ENCODE assay signal across 1 cellular context in the genomic region with DNA sequence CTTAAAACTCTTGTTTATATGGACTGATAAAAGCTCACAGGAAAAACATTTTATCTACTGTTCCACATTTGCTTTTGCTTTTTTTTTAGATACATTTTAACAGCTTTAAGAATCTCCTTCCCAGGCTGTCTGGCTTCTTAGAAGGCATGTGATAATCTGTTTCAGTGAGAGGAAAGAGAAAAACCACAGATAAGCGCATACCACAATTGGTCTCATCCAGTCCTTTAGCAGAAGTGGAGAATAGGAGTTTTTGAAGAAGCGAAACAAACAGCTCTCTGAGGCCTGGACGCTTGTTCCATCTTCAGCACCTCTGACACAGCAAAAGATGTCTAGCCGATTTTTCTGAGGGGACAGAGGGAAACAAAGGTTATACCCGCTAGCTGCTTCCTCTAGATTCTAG.
TF ChIP-seq lines count a peak whose summit lies in the region.

No MANE protein-coding gene starts in this region.

TF ChIP-seq in K562, 482 proteins besides CTCF, POLR2A, EP300 and RAD21 (continued from another document and continues in another):
- TF ChIP-seq RBM22 (IDR thresholded peaks at IDR 0.05; ENCODE audit: low read depth, low read length, poor library complexity, severe bottlenecking) (no peak), ZNF121 (CRISPR knock-in tag; conservative IDR thresholded peaks at IDR 0.05) (no peak), DDX20 (tag; IDR thresholded peaks at IDR 0.05; ENCODE audit: low read depth) (no peak), TOE1 (IDR thresholded peaks at IDR 0.05; ENCODE audit: borderline replicate concordance) (peak; percentile 12; the same call in 1 of the 2 replicates), TOE1 (CRISPR knock-in tag; IDR thresholded peaks at IDR 0.05; ENCODE audit: borderline replicate concordance, low read depth) (no peak), PHF20 (IDR thresholded peaks at IDR 0.05; ENCODE audit: partially characterized antibody) (no peak), ZNF740 (CRISPR knock-in tag; IDR thresholded peaks at IDR 0.05) (no peak), ZNF740 (tag; IDR thresholded peaks at IDR 0.05) (no peak), CTBP1 (IDR thresholded peaks at IDR 0.05; ENCODE audit: borderline replicate concordance) (peak; percentile 93), HDAC1 (IDR thresholded peaks at IDR 0.05) (peak in 1 of 2 experiments; percentile 67; a peak in 2 of 4 replicates), HMGN3 (IDR thresholded peaks at IDR 0.05; ENCODE audit: borderline replicate concordance, extremely low read depth, insufficient read length, low read depth, low read length) (peak; percentile 70), ZKSCAN8 (CRISPR knock-in tag; IDR thresholded peaks at IDR 0.05) (no peak), HCFC1 (IDR thresholded peaks at IDR 0.05; ENCODE audit: low read depth, low read length) (no peak), SIN3A (IDR thresholded peaks at IDR 0.05; ENCODE audit: borderline replicate concordance in 2 of 2, control insufficient read depth in 1 of 2, low read depth in 2 of 2, low read length in 2 of 2) (no peak), CREB1 (IDR thresholded peaks at IDR 0.05) (no peak), CREB1 (CRISPR knock-in tag; IDR thresholded peaks at IDR 0.05) (no peak), SRSF7 (optimal IDR thresholded peaks at IDR 0.05; ENCODE audit: low read depth, low read length) (no peak), ZNF174 (CRISPR knock-in tag; IDR thresholded peaks at IDR 0.05) (no peak), ESRRA (IDR thresholded peaks at IDR 0.05; ENCODE audit: borderline replicate concordance, low read depth) (peak; percentile 95; the same call in 1 of the 2 replicates), EP400 (IDR thresholded peaks at IDR 0.05) (no peak), CCNT2 (IDR thresholded peaks at IDR 0.05; ENCODE audit: borderline replicate concordance, extremely low read depth, insufficient read length, low read depth, low read length) (peak; percentile 87), FOSL1 (tag; conservative IDR thresholded peaks at IDR 0.05) (peak; percentile 70), NFXL1 (CRISPR knock-in tag; IDR thresholded peaks at IDR 0.05) (no peak), KDM1A (IDR thresholded peaks at IDR 0.05) (peak; percentile 63 to 90), TCF3 (CRISPR knock-in tag; IDR thresholded peaks at IDR 0.05) (peak; percentile 85), GABPB1 (CRISPR knock-in tag; IDR thresholded peaks at IDR 0.05) (no peak), STAT5A (IDR thresholded peaks at IDR 0.05; ENCODE audit: borderline replicate concordance, low read length) (peak; percentile 63), GATA2 (CRISPR knock-in tag; IDR thresholded peaks at IDR 0.05) (peak; percentile 61), NFE2L1 (tag; IDR thresholded peaks at IDR 0.05; ENCODE audit: borderline replicate concordance, low read depth) (no peak), BHLHE40 (IDR thresholded peaks at IDR 0.05; ENCODE audit: low read length) (peak; percentile 77), NRF1 (conservative IDR thresholded peaks at IDR 0.05 in 1 of 2, IDR thresholded peaks at IDR 0.05 in 1 of 2) (no peak), CXXC5 (CRISPR knock-in tag; IDR thresholded peaks at IDR 0.05) (peak; percentile 68), VEZF1 (CRISPR knock-in tag; IDR thresholded peaks at IDR 0.05) (0 out of 2 replicates have a peak, but pooled peaks have one; percentile 21), PRDM10 (IDR thresholded peaks at IDR 0.05; ENCODE audit: partially characterized antibody) (peak; percentile 84), KDM2B (CRISPR knock-in tag; IDR thresholded peaks at IDR 0.05) (0 out of 2 replicates have a peak, but pooled peaks have one; percentile 33), SPI1 (IDR thresholded peaks at IDR 0.05; ENCODE audit: borderline replicate concordance, low read depth, low read length) (peak; percentile 72; the same call in 1 of the 2 replicates), ZNF639 (CRISPR knock-in tag; conservative IDR thresholded peaks at IDR 0.05 in 1 of 2, IDR thresholded peaks at IDR 0.05 in 1 of 2) (peak in 1 of 2 experiments; percentile 64; a peak in 1 of 4 replicates), L3MBTL2 (IDR thresholded peaks at IDR 0.05) (peak; percentile 33; the same call in 1 of the 2 replicates)
- TF ChIP-seq, protein P1, sequence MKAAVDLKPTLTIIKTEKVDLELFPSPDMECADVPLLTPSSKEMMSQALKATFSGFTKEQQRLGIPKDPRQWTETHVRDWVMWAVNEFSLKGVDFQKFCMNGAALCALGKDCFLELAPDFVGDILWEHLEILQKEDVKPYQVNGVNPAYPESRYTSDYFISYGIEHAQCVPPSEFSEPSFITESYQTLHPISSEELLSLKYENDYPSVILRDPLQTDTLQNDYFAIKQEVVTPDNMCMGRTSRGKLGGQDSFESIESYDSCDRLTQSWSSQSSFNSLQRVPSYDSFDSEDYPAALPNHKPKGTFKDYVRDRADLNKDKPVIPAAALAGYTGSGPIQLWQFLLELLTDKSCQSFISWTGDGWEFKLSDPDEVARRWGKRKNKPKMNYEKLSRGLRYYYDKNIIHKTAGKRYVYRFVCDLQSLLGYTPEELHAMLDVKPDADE (conservative IDR thresholded peaks at IDR 0.05; ENCODE audit: control insufficient read depth, low read depth, low read length), result no peak
- TF ChIP-seq, protein P2, sequence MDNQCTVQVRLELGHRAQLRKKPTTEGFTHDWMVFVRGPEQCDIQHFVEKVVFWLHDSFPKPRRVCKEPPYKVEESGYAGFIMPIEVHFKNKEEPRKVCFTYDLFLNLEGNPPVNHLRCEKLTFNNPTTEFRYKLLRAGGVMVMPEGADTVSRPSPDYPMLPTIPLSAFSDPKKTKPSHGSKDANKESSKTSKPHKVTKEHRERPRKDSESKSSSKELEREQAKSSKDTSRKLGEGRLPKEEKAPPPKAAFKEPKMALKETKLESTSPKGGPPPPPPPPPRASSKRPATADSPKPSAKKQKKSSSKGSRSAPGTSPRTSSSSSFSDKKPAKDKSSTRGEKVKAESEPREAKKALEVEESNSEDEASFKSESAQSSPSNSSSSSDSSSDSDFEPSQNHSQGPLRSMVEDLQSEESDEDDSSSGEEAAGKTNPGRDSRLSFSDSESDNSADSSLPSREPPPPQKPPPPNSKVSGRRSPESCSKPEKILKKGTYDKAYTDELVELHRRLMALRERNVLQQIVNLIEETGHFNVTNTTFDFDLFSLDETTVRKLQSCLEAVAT (IDR thresholded peaks at IDR 0.05), result peak in 1 of 2 experiments; percentile 97; a peak in 2 of 4 replicates
- TF ChIP-seq, protein P3, sequence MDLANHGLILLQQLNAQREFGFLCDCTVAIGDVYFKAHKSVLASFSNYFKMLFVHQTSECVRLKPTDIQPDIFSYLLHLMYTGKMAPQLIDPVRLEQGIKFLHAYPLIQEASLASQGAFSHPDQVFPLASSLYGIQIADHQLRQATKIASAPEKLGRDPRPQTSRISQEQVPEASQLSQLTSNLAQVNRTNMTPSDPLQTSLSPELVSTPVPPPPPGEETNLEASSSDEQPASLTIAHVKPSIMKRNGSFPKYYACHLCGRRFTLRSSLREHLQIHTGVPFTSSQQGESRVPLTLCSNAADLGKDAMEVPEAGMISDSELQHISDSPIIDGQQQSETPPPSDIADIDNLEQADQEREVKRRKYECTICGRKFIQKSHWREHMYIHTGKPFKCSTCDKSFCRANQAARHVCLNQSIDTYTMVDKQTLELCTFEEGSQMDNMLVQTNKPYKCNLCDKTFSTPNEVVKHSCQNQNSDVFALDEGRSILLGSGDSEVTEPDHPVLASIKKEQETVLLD (IDR thresholded peaks at IDR 0.05), result no peak
- TF ChIP-seq, protein P4, sequence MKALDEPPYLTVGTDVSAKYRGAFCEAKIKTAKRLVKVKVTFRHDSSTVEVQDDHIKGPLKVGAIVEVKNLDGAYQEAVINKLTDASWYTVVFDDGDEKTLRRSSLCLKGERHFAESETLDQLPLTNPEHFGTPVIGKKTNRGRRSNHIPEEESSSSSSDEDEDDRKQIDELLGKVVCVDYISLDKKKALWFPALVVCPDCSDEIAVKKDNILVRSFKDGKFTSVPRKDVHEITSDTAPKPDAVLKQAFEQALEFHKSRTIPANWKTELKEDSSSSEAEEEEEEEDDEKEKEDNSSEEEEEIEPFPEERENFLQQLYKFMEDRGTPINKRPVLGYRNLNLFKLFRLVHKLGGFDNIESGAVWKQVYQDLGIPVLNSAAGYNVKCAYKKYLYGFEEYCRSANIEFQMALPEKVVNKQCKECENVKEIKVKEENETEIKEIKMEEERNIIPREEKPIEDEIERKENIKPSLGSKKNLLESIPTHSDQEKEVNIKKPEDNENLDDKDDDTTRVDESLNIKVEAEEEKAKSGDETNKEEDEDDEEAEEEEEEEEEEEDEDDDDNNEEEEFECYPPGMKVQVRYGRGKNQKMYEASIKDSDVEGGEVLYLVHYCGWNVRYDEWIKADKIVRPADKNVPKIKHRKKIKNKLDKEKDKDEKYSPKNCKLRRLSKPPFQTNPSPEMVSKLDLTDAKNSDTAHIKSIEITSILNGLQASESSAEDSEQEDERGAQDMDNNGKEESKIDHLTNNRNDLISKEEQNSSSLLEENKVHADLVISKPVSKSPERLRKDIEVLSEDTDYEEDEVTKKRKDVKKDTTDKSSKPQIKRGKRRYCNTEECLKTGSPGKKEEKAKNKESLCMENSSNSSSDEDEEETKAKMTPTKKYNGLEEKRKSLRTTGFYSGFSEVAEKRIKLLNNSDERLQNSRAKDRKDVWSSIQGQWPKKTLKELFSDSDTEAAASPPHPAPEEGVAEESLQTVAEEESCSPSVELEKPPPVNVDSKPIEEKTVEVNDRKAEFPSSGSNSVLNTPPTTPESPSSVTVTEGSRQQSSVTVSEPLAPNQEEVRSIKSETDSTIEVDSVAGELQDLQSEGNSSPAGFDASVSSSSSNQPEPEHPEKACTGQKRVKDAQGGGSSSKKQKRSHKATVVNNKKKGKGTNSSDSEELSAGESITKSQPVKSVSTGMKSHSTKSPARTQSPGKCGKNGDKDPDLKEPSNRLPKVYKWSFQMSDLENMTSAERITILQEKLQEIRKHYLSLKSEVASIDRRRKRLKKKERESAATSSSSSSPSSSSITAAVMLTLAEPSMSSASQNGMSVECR (CRISPR knock-in tag; IDR thresholded peaks at IDR 0.05), result no peak
- TF ChIP-seq, protein P5, sequence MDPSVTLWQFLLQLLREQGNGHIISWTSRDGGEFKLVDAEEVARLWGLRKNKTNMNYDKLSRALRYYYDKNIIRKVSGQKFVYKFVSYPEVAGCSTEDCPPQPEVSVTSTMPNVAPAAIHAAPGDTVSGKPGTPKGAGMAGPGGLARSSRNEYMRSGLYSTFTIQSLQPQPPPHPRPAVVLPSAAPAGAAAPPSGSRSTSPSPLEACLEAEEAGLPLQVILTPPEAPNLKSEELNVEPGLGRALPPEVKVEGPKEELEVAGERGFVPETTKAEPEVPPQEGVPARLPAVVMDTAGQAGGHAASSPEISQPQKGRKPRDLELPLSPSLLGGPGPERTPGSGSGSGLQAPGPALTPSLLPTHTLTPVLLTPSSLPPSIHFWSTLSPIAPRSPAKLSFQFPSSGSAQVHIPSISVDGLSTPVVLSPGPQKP (CRISPR knock-in tag; IDR thresholded peaks at IDR 0.05), result no peak
